ENCODE assay signal across 8 cellular contexts in genomic region chr20:62066339-62066982, GRCh38. TPM values are rescaled to one million over a fixed set of nuclear protein-coding genes. Genes with fewer than 3 reads are reported as not detected.
DNase-seq lines count a peak whose midpoint lies in the region; ATAC-seq and TF ChIP-seq lines count a peak whose summit lies in the region.

No MANE protein-coding gene starts in this region.

- no peaks in the 10 kb centered on the region for H3K9me3 ChIP-seq in CD4-positive, CD25-positive, alpha-beta regulatory T cell (ENCODE audit: control insufficient read depth in 2 of 2, low read length in 2 of 2)

- intact Hi-C loops in left cardiac atrium (cut with DNase I), result loop anchor here in 1 of 2 donors (10.0 kb wide), 1 partner anchor 58 kb away; the partner anchor contains the start of gene LSM14B
- intact Hi-C loops in posterior cingulate gyrus (cut with DNase I), result loop anchor here (1.0 to 2.0 kb wide), 2 partner anchors 56 to 74 kb away; partner anchors contain the start of gene LSM14B

- H3K27me3 ChIP-seq in CD4-positive, CD25-positive, alpha-beta regulatory T cell (ENCODE audit: control insufficient read depth, insufficient read depth, low read length), result no peaks in the 10 kb centered on the region

- H3K4me3 ChIP-seq in CD4-positive, CD25-positive, alpha-beta regulatory T cell (ENCODE audit: low read depth, low read length), result peak overlapping the region; percentile 90

- H3K36me3 Mint-ChIP-seq in CD4-positive, CD25-positive, alpha-beta regulatory T cell, result no peaks in the 10 kb centered on the region

- H3K9me3 Mint-ChIP-seq in CD4-positive, CD25-positive, alpha-beta regulatory T cell, result peaks cover 0 to 3% (median 0%) of the 10 kb centered on the region in 7 donors

- no peak for TF ChIP-seq CTCF in GM20000 (IDR thresholded peaks at IDR 0.05; ENCODE audit: extremely low read depth, missing control alignments)

- peak overlapping the region; percentile 90 to 97 (median 92) for H3K4me3 Mint-ChIP-seq in CD4-positive, CD25-positive, alpha-beta regulatory T cell

- peak in 1 of 2 donors; percentile 33 for ATAC-seq in CD4-positive, CD25-positive, alpha-beta regulatory T cell (ENCODE audit: low read depth in 2 of 2)
- peak; percentile 35 for ATAC-seq in GM19351 (IDR thresholded peaks at IDR 0.05; ENCODE audit: unreplicated experiment)
- ATAC-seq in HG03571 (IDR thresholded peaks at IDR 0.05; ENCODE audit: unreplicated experiment), result peak; percentile 32
- ATAC-seq in left cardiac atrium, result peak; percentile 40 to 50

- H3K4me1 ChIP-seq in CD4-positive, CD25-positive, alpha-beta regulatory T cell (ENCODE audit: control insufficient read depth, insufficient read depth, low read length, poor library complexity, severe bottlenecking), result peaks cover 43% of the 10 kb centered on the region

- H3K4me1 Mint-ChIP-seq in CD4-positive, CD25-positive, alpha-beta regulatory T cell, result peaks cover 11 to 53% (median 33%) of the 10 kb centered on the region in 4 donors

- H3K27ac Mint-ChIP-seq in CD4-positive, CD25-positive, alpha-beta regulatory T cell, result peak overlapping the region; percentile 91 to 95 (median 94)

- peak in 2 of 3 donors; percentile 48 to 57 for DNase-seq in CD4-positive, CD25-positive, alpha-beta regulatory T cell
- DNase-seq in OCI-M1 (lab: John Stamatoyannopoulos, UW), result peak; percentile 56
- peak; percentile 6 for DNase-seq in activated naive CD8-positive, alpha-beta T cell treated with anti-CD3 and anti-CD28 coated beads, Interleukin-2, amount 50 U/mL, for 16 hours (ENCODE audit: low read depth, low spot score)
- no peak for DNase-seq in left cardiac atrium
- DNase-seq in posterior cingulate gyrus, result peak in 8 of 10 donors; percentile 21 to 88 (median 44)
- DNase-seq in GM20000 (ENCODE audit: low spot score), result no peak

- H3K36me3 ChIP-seq in CD4-positive, CD25-positive, alpha-beta regulatory T cell (ENCODE audit: control insufficient read depth, insufficient read depth, low read length), result no peaks in the 10 kb centered on the region

- peak overlapping the region; percentile 57 for H3K27ac ChIP-seq in CD4-positive, CD25-positive, alpha-beta regulatory T cell (ENCODE audit: insufficient read depth, low read length, poor library complexity, severe bottlenecking)

- peaks cover 12% of the 10 kb centered on the region for H3K27me3 Mint-ChIP-seq in CD4-positive, CD25-positive, alpha-beta regulatory T cell

RNA-seq across cellular contexts. Expression of gene TAF4, which starts 0.8 kb away (rescaled TPM):
- total RNA-seq in CD4-positive, CD25-positive, alpha-beta regulatory T cell, result 20.4 TPM
- 1 to 10 TPM in 1 of 4 donors, under 1 TPM in 3; 0.76 to 2.6 (median 0.87) TPM for polyA plus RNA-seq in CD4-positive, CD25-positive, alpha-beta regulatory T cell
- total RNA-seq in left cardiac atrium, result 1 to 10 TPM; 8.8 to 9.3 TPM

RNA-seq across cellular contexts. Expression of gene LSM14B, which starts 55.8 kb away (rescaled TPM):
- 33.7 TPM for total RNA-seq in CD4-positive, CD25-positive, alpha-beta regulatory T cell
- 1 to 10 TPM in 2 of 4 donors, under 1 TPM in 2; 0.65 to 1.9 (median 1.0) TPM for polyA plus RNA-seq in CD4-positive, CD25-positive, alpha-beta regulatory T cell
- total RNA-seq in left cardiac atrium, result 10 to 100 TPM; 36.8 to 38.1 TPM

Comparison
In these comparisons a context has a peak if more than half of its experiments do, and no peak if none do; other contexts are left out.
1. DNase-seq: peak in CD4-positive, CD25-positive, alpha-beta regulatory T cell (2 of 3), OCI-M1 (single experiment), activated naive CD8-positive, alpha-beta T cell treated with anti-CD3 and anti-CD28 coated beads, Interleukin-2, amount 50 U/mL, for 16 hours (single experiment) and posterior cingulate gyrus (8 of 10); none in left cardiac atrium (single experiment) and GM20000 (single experiment).